Comparison of ENCODE assay signal across 28 cellular contexts in the genomic region with DNA sequence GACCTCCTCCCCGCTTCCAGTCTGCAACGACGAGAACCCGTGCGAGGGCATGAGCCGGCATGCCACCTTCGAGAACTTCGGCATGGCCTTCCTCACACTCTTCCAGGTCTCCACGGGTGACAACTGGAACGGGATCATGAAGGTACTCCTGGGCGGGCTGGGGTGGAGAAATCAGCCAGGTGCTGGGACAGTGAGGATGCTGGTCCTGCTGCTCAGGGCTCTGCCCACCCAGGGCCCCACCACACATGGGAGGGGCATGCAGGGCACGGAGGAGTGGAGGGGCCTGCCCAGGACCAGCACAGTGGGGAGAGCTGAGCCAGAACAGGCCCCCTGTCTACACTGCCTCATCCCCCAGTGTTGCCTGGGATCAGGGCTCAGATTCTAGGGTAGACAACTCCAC.
"Had no signal": no experiment of that assay in that cellular context is flagged by ENCODE, and none has a peak within 500 bp of the region (broad histone marks: within the 10 kb centered on the region; RNA-seq: fewer than 3 reads in every experiment).

No MANE protein-coding gene starts in this region.

- ATAC-seq: left colon; left lung; natural killer cell; stimulated activated naive B cell treated with anti-CD40 and anti-IgM and Interleukin-4, amounts not matched to agents 10 μg/mL and 1 μg/mL and 100 μg/mL, for 72 hours; stimulated activated naive CD8-positive, alpha-beta T cell treated with anti-CD3 and anti-CD28 coated beads, Interleukin-15, Interleukin-2, amounts not matched to agents 100 U/mL and 50 U/mL, for 24 hours had no signal

- H3K4me3 Mint-ChIP-seq: immature natural killer cell; mesothelial cell of epicardium; naive B cell; natural killer cell; nephron progenitor cell; neural progenitor cell; stimulated activated naive B cell treated with anti-CD40 and anti-IgM and Interleukin-4, amounts not matched to agents 10 μg/mL and 1 μg/mL and 100 μg/mL, for 72 hours had no signal

- H3K27ac ChIP-seq: left lung, neural progenitor cell, ovary, right atrium auricular region, right lobe of liver, stomach, testis, thyroid gland, transverse colon, upper lobe of left lung, vagina had no signal

- H3K4me1 Mint-ChIP-seq: immature natural killer cell; mesothelial cell of epicardium; natural killer cell; stimulated activated naive B cell treated with anti-CD40 and anti-IgM and Interleukin-4, amounts not matched to agents 10 μg/mL and 1 μg/mL and 100 μg/mL, for 72 hours had no signal

- H3K9ac ChIP-seq: neural progenitor cell had no signal

- H3K27ac Mint-ChIP-seq: immature natural killer cell; mesothelial cell of epicardium; naive B cell; natural killer cell; nephron progenitor cell; neural progenitor cell; progenitor cell of endocrine pancreas; stimulated activated naive B cell treated with anti-CD40 and anti-IgM and Interleukin-4, amounts not matched to agents 10 μg/mL and 1 μg/mL and 100 μg/mL, for 72 hours had no signal

- DNase-seq: hippocampal formation; immature natural killer cell; kidney; left colon; mesendoderm; naive B cell; natural killer cell; nephron progenitor cell; ovary; right lobe of liver; stimulated activated CD4-positive, alpha-beta T cell treated with anti-CD3 and anti-CD28 coated beads, Interleukin-2, amount 100 ng/mL, for 24 hours; stimulated activated CD4-positive, alpha-beta T cell treated with anti-CD3 and anti-CD28 coated beads, Interleukin-4, amount 100 ng/mL, for 1 hour; stimulated activated naive B cell treated with anti-CD40 and anti-IgM and Interleukin-4, amounts not matched to agents 10 μg/mL and 1 μg/mL and 100 μg/mL, for 72 hours; stimulated activated naive CD8-positive, alpha-beta T cell treated with anti-CD3 and anti-CD28 coated beads, Interleukin-15, Interleukin-2, amounts not matched to agents 100 U/mL and 50 U/mL, for 24 hours; stomach; testis; thyroid gland; transverse colon; upper lobe of left lung had no signal

- FAIRE-seq: islet of Langerhans, kidney had no signal

- H3K4me3 ChIP-seq: left lung, lung, neural progenitor cell, ovary, right atrium auricular region, right lobe of liver, smooth muscle cell, stomach, testis, thyroid gland, transverse colon, upper lobe of left lung, vagina had no signal

- H3K4me1 ChIP-seq: left lung, neural progenitor cell, right atrium auricular region, right lobe of liver, stomach, testis, thyroid gland, transverse colon, upper lobe of left lung, vagina had no signal

- H3K9me3 Mint-ChIP-seq: natural killer cell had no signal

- H3K36me3 ChIP-seq: left lung, neural progenitor cell, ovary, right atrium auricular region, right lobe of liver, stomach, thyroid gland, transverse colon, upper lobe of left lung, vagina had no signal

- H3K4me2 ChIP-seq: neural progenitor cell, smooth muscle cell had no signal

- H2AFZ ChIP-seq: neural progenitor cell had no signal

- H3K27me3 ChIP-seq: neural progenitor cell, ovary, right atrium auricular region, right lobe of liver, testis, thyroid gland, transverse colon, upper lobe of left lung, vagina had no signal

- H3K36me3 Mint-ChIP-seq: immature natural killer cell, mesothelial cell of epicardium, natural killer cell, neural progenitor cell had no signal

- H3K9me3 ChIP-seq: left lung, ovary, right lobe of liver, testis, thyroid gland, transverse colon, vagina had no signal
